ENCODE assay signal across 8 cellular contexts in the genomic region with DNA sequence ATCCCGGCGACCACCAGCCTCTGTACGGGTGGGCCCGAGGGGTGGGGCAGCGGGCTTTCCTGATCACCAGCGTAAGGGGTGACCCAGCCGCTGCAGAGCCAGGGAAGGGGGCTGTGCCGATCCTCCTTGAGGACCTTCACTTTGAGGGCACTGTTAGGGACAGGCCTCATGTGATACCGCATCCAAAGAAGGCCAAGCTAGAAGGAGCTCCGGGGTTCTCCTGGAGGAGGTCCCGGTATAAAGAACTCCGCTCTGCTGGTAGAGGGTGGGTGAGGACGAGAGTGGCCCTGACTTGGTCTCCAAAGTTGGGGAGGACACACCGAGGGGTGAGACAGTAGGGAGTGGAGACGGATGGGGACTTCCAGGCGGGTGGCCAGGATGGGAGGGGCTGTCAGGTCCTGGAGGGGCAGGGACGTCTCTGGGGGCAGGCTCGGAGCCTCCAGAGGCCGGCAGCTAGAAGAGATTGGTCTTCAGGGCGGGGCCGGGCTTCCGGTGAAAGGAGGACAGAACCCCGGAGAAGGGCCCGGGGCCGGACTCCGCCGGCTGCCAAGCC. TPM values are rescaled to one million over a fixed set of nuclear protein-coding genes. Genes with fewer than 3 reads are reported as not detected.
DNase-seq lines count a peak whose midpoint lies in the region; ATAC-seq and TF ChIP-seq lines count a peak whose summit lies in the region.

No MANE protein-coding gene starts in this region.

- H3K9ac ChIP-seq in PC-3 (ENCODE audit: low read length): peak overlapping the region; percentile 35; the same call in 1 of the 2 replicates

- H3K9me3 ChIP-seq in PC-3 (ENCODE audit: low read length): no peaks in the 10 kb centered on the region

- H3K9me3 Mint-ChIP-seq in natural killer cell: no peaks in the 10 kb centered on the region

- H3K27me3 ChIP-seq in PC-3 (ENCODE audit: low read length): peaks cover 5% of the 10 kb centered on the region; the same call in 1 of the 2 replicates

- H3K36me3 Mint-ChIP-seq in natural killer cell: no peaks in the 10 kb centered on the region

- H3K27me3 Mint-ChIP-seq in natural killer cell (ENCODE audit: low read depth in 2 of 2): peaks cover 34 to 36% of the 10 kb centered on the region in 2 donors

- intact Hi-C loops in PC-3 (cut with micrococcal nuclease) (loop anchor here (2.0 kb wide), 1 partner anchor 15 kb away; the partner anchor contains the start of gene INPPL1), natural killer cell (cut with micrococcal nuclease) (loop anchor here (2.0 kb wide), 1 partner anchor 15 kb away; the partner anchor contains the start of gene INPPL1)

- H3K4me1 ChIP-seq in PC-3 (ENCODE audit: insufficient read depth, low read length): peaks cover 9% of the 10 kb centered on the region

- peak overlapping the region; percentile 28; the same call in 1 of the 2 replicates for H3K4me3 ChIP-seq in PC-3 (ENCODE audit: low read length)
- H3K4me3 ChIP-seq in epithelial cell of esophagus (ENCODE audit: low read length): no peak overlapping the region

- no peaks in the 10 kb centered on the region for H4K20me1 ChIP-seq in PC-3 (ENCODE audit: low read length)

- H3K79me2 ChIP-seq in PC-3 (ENCODE audit: low read length): no peaks in the 10 kb centered on the region

- H3K4me2 ChIP-seq in PC-3 (ENCODE audit: low read length): peak overlapping the region; percentile 71

- no peak for TF ChIP-seq CTCF in PC-3 (conservative IDR thresholded peaks at IDR 0.05; ENCODE audit: low read depth, low read length)
- no peak for TF ChIP-seq CTCF in epithelial cell of esophagus (IDR thresholded peaks at IDR 0.05; ENCODE audit: insufficient read depth, low read depth, low read length, missing control alignments)
- TF ChIP-seq CTCF in natural killer cell (IDR thresholded peaks at IDR 0.05): no peak

- H3K9me2 ChIP-seq in PC-3 (replicated peaks; ENCODE audit: low read length): no peaks in the 10 kb centered on the region

- H2AFZ ChIP-seq in PC-3 (ENCODE audit: low read length): peak overlapping the region; percentile 74; the same call in 1 of the 2 replicates

- H3K4me1 Mint-ChIP-seq in natural killer cell: peaks cover 14 to 49% of the 10 kb centered on the region in 2 donors

- ATAC-seq in PC-3 (peak; percentile 72), natural killer cell (peak; percentile 51 to 69 (median 69)), GM19397 (IDR thresholded peaks at IDR 0.05; ENCODE audit: unreplicated experiment) (no peak), HG02852 (IDR thresholded peaks at IDR 0.05; ENCODE audit: unreplicated experiment) (no peak)

- BruUV-seq in PC-3 (replicated peaks; lab: Mats Ljungman, UMichigan): no TSS peak

- POLR2A ChIA-PET in PC-3 (lab: Charles Lee; ENCODE audit: unreplicated experiment): no interaction called here

- DNase-seq in activated CD4-positive, alpha-beta T cell treated with anti-CD3 and anti-CD28 coated beads, Interleukin-2, amount 50 U/mL, for 48 hours: peak; percentile 19 to 37
- no peak for DNase-seq in activated CD4-positive, alpha-beta T cell treated with anti-CD3 and anti-CD28 coated beads for 4 hours
- DNase-seq in PC-3 (peak; percentile 47), epithelial cell of esophagus (ENCODE audit: low read depth) (peak; percentile 23), natural killer cell (no peak)
- no peak for DNase-seq in stimulated activated CD4-positive, alpha-beta T cell treated with anti-CD3 and anti-CD28 coated beads, Interleukin-1b, Interleukin-23, amount 100 ng/mL, for 48 hours

- H3K36me3 ChIP-seq in PC-3 (ENCODE audit: low read depth, low read length): peaks cover 5% of the 10 kb centered on the region

- peak overlapping the region; percentile 40 for H3K4me3 Mint-ChIP-seq in natural killer cell

- CTCF ChIA-PET in PC-3 (lab: Charles Lee): no interaction called here

- no peak overlapping the region for H3K27ac Mint-ChIP-seq in natural killer cell

- no peak overlapping the region for H3K27ac ChIP-seq in PC-3 (ENCODE audit: low read length)

- peaks cover 8% of the 10 kb centered on the region for H3F3A ChIP-seq in PC-3 (ENCODE audit: low read length, unreplicated experiment)

RNA-seq across cellular contexts. Expression of gene PHOX2A, which starts 4.6 kb away (rescaled TPM):
- total RNA-seq in PC-3 (2014; rRNA removed) (not detected in 2 replicates), natural killer cell (not detected)

RNA-seq across cellular contexts. Expression of gene INPPL1, which starts 14.8 kb away (rescaled TPM):
- total RNA-seq in PC-3 (2014; rRNA removed) (100 and 121 TPM in 2 replicates), natural killer cell (100 to 1,000 TPM; 193 to 207 (median 195) TPM)

RNA-seq across cellular contexts. Expression of gene FOLR2, which starts 22.8 kb away (rescaled TPM):
- total RNA-seq in PC-3 (2014; rRNA removed) (not detected in 2 replicates), natural killer cell (not detected)

RNA-seq across cellular contexts. Expression of gene FOLR1, which starts 47.4 kb away (rescaled TPM):
- 0.36 TPM in 1 of 2 replicates, not detected in the other for total RNA-seq in PC-3 (2014; rRNA removed)
- not detected for total RNA-seq in natural killer cell

Comparison
In these comparisons a context has a peak if more than half of its experiments do, and no peak if none do; other contexts are left out.
1. DNase-seq: peak in activated CD4-positive, alpha-beta T cell treated with anti-CD3 and anti-CD28 coated beads, Interleukin-2, amount 50 U/mL, for 48 hours (2 of 2), PC-3 (single experiment) and epithelial cell of esophagus (single experiment); none in activated CD4-positive, alpha-beta T cell treated with anti-CD3 and anti-CD28 coated beads for 4 hours (0 of 2), natural killer cell (single experiment) and stimulated activated CD4-positive, alpha-beta T cell treated with anti-CD3 and anti-CD28 coated beads, Interleukin-1b, Interleukin-23, amount 100 ng/mL, for 48 hours (single experiment).
2. ATAC-seq: peak in PC-3 (single experiment) and natural killer cell (3 of 3); none in GM19397 (single experiment) and HG02852 (single experiment).